Comparison of ENCODE assay signal across 1 cellular context in the genomic region with DNA sequence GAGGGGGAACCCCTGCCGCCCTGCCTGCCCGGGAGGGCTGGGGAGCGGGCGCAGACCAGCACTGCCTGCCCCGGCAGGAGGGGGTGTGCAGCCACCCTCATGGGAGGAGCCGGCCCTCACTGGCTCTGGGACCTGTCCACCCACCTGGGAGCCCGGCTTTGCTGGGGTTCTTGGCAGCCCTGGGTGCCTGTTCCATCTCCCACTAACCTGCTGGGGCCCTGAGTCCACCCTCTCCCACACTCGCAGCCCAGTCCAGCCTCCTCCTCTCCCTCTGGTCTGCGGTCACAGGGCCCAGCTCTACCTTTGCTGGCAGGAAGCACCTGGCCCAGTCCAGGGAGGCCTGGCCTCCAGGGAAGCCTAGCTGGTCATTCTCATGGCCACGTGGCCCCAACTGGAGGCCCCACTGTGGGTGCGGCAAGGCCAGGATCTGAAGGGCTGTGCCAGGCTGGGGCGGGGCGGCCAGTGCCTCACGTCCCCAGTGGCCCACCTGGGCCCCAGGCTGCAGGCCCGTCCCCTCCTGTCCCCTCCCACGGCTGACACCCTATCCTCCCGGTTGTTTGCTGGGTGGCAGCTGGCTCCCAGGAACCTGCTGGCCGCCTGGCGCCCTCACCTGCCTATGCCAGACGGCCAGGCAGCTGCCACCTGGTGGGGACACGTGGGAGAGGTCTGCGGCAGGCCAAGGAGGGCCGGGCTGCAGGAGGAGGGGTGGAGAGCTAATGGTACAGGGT.
TF ChIP-seq lines count a peak whose summit lies in the region.

A gene (minus strand): TSS at position 393 of the 728 bp plus-strand sequence. CDS start 721 bp downstream, outside the sequence.

TF ChIP-seq in HepG2, 621 proteins besides CTCF, POLR2A, EP300 and RAD21 (continued from another document and continues in another):
- TF ChIP-seq, protein P1, sequence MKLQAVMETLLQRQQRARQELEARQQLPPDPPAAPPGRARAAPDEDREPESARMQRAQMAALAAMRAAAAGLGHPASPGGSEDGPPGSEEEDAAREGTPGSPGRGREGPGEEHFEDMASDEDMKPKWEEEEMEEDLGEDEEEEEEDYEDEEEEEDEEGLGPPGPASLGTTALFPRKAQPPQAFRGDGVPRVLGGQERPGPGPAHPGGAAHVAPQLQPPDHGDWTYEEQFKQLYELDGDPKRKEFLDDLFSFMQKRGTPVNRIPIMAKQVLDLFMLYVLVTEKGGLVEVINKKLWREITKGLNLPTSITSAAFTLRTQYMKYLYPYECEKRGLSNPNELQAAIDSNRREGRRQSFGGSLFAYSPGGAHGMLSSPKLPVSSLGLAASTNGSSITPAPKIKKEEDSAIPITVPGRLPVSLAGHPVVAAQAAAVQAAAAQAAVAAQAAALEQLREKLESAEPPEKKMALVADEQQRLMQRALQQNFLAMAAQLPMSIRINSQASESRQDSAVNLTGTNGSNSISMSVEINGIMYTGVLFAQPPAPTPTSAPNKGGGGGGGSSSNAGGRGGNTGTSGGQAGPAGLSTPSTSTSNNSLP (IDR thresholded peaks at IDR 0.05; ENCODE audit: low read depth, low read length) = no peak
- TF ChIP-seq, protein P2, sequence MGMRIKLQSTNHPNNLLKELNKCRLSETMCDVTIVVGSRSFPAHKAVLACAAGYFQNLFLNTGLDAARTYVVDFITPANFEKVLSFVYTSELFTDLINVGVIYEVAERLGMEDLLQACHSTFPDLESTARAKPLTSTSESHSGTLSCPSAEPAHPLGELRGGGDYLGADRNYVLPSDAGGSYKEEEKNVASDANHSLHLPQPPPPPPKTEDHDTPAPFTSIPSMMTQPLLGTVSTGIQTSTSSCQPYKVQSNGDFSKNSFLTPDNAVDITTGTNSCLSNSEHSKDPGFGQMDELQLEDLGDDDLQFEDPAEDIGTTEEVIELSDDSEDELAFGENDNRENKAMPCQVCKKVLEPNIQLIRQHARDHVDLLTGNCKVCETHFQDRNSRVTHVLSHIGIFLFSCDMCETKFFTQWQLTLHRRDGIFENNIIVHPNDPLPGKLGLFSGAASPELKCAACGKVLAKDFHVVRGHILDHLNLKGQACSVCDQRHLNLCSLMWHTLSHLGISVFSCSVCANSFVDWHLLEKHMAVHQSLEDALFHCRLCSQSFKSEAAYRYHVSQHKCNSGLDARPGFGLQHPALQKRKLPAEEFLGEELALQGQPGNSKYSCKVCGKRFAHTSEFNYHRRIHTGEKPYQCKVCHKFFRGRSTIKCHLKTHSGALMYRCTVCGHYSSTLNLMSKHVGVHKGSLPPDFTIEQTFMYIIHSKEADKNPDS (CRISPR knock-in tag; IDR thresholded peaks at IDR 0.05) = 0 out of 2 replicates have a peak, but pooled peaks have one; percentile 25
- TF ChIP-seq ZNF746 (CRISPR knock-in tag; IDR thresholded peaks at IDR 0.05) (peak; percentile 55; the same call in 1 of the 2 replicates), ZFP62 (CRISPR knock-in tag; IDR thresholded peaks at IDR 0.05) (no peak), MAF1 (CRISPR knock-in tag; IDR thresholded peaks at IDR 0.05; ENCODE audit: borderline replicate concordance) (peak; percentile 90; the same call in 1 of the 2 replicates), KMT2B (CRISPR knock-in tag; IDR thresholded peaks at IDR 0.05) (peak; percentile 21; the same call in 1 of the 2 replicates), HNRNPUL1 (IDR thresholded peaks at IDR 0.05; ENCODE audit: low read depth, low read length) (no peak), SMAD3 (CRISPR knock-in tag; IDR thresholded peaks at IDR 0.05) (peak; percentile 56; the same call in 1 of the 2 replicates), EEA1 (CRISPR knock-in tag; IDR thresholded peaks at IDR 0.05; ENCODE audit: borderline replicate concordance) (0 out of 2 replicates have a peak, but pooled peaks have one; percentile 59), CEBPG (CRISPR knock-in tag; IDR thresholded peaks at IDR 0.05) (no peak), ZSCAN30 (CRISPR knock-in tag; IDR thresholded peaks at IDR 0.05) (no peak), ZBTB3 (CRISPR knock-in tag; IDR thresholded peaks at IDR 0.05; ENCODE audit: borderline replicate concordance, low read depth) (0 out of 2 replicates have a peak, but pooled peaks have one; percentile 57), HHEX (CRISPR knock-in tag; IDR thresholded peaks at IDR 0.05) (no peak), ESRRA (CRISPR knock-in tag; IDR thresholded peaks at IDR 0.05; ENCODE audit: low read depth) (peak; percentile 65; the same call in 1 of the 2 replicates), POGZ (CRISPR knock-in tag; IDR thresholded peaks at IDR 0.05) (peak; percentile 58; the same call in 1 of the 2 replicates), TCF12 (IDR thresholded peaks at IDR 0.05) (no peak), TCF12 (CRISPR knock-in tag; IDR thresholded peaks at IDR 0.05) (peak; percentile 64; the same call in 1 of the 2 replicates), ZBTB1 (CRISPR knock-in tag; IDR thresholded peaks at IDR 0.05; ENCODE audit: borderline replicate concordance) (no peak), MTA3 (CRISPR knock-in tag; IDR thresholded peaks at IDR 0.05) (no peak), MATR3 (CRISPR knock-in tag; IDR thresholded peaks at IDR 0.05) (no peak), TOPORS (CRISPR knock-in tag; IDR thresholded peaks at IDR 0.05) (no peak), IKZF1 (IDR thresholded peaks at IDR 0.05) (no peak), PHB2 (IDR thresholded peaks at IDR 0.05; ENCODE audit: partially characterized antibody) (no peak), CC2D1A (CRISPR knock-in tag; IDR thresholded peaks at IDR 0.05) (no peak), HNRNPK (IDR thresholded peaks at IDR 0.05; ENCODE audit: low read depth, low read length, poor library complexity, severe bottlenecking) (peak; percentile 82), HOXA3 (CRISPR knock-in tag; IDR thresholded peaks at IDR 0.05) (peak; percentile 84), MIER2 (CRISPR knock-in tag; IDR thresholded peaks at IDR 0.05) (no peak; the same call in 1 of the 2 replicates), REL (CRISPR knock-in tag; conservative IDR thresholded peaks at IDR 0.05) (no peak), ZNF780A (CRISPR knock-in tag; IDR thresholded peaks at IDR 0.05) (peak; percentile 80; the same call in 1 of the 2 replicates), ZNF572 (CRISPR knock-in tag; IDR thresholded peaks at IDR 0.05) (peak; percentile 92), NPAS2 (CRISPR knock-in tag; IDR thresholded peaks at IDR 0.05; ENCODE audit: borderline replicate concordance) (no peak), ZNF737 (CRISPR knock-in tag; IDR thresholded peaks at IDR 0.05; ENCODE audit: borderline replicate concordance) (no peak)
- TF ChIP-seq, protein P3, sequence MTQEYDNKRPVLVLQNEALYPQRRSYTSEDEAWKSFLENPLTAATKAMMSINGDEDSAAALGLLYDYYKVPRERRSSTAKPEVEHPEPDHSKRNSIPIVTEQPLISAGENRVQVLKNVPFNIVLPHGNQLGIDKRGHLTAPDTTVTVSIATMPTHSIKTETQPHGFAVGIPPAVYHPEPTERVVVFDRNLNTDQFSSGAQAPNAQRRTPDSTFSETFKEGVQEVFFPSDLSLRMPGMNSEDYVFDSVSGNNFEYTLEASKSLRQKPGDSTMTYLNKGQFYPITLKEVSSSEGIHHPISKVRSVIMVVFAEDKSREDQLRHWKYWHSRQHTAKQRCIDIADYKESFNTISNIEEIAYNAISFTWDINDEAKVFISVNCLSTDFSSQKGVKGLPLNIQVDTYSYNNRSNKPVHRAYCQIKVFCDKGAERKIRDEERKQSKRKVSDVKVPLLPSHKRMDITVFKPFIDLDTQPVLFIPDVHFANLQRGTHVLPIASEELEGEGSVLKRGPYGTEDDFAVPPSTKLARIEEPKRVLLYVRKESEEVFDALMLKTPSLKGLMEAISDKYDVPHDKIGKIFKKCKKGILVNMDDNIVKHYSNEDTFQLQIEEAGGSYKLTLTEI (CRISPR knock-in tag; conservative IDR thresholded peaks at IDR 0.05) = no peak
- TF ChIP-seq, protein P4, sequence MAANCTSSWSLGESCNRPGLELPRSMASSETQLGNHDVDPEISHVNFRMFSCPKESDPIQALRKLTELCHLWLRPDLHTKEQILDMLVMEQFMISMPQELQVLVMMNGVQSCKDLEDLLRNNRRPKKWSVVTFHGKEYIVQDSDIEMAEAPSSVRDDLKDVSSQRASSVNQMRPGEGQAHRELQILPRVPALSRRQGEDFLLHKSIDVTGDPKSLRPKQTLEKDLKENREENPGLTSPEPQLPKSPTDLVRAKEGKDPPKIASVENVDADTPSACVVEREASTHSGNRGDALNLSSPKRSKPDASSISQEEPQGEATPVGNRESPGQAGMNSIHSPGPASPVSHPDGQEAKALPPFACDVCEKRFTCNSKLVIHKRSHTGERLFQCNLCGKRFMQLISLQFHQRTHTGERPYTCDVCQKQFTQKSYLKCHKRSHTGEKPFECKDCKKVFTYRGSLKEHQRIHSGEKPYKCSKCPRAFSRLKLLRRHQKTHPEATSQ (CRISPR knock-in tag; IDR thresholded peaks at IDR 0.05; ENCODE audit: borderline replicate concordance) = no peak
- TF ChIP-seq, protein P5, sequence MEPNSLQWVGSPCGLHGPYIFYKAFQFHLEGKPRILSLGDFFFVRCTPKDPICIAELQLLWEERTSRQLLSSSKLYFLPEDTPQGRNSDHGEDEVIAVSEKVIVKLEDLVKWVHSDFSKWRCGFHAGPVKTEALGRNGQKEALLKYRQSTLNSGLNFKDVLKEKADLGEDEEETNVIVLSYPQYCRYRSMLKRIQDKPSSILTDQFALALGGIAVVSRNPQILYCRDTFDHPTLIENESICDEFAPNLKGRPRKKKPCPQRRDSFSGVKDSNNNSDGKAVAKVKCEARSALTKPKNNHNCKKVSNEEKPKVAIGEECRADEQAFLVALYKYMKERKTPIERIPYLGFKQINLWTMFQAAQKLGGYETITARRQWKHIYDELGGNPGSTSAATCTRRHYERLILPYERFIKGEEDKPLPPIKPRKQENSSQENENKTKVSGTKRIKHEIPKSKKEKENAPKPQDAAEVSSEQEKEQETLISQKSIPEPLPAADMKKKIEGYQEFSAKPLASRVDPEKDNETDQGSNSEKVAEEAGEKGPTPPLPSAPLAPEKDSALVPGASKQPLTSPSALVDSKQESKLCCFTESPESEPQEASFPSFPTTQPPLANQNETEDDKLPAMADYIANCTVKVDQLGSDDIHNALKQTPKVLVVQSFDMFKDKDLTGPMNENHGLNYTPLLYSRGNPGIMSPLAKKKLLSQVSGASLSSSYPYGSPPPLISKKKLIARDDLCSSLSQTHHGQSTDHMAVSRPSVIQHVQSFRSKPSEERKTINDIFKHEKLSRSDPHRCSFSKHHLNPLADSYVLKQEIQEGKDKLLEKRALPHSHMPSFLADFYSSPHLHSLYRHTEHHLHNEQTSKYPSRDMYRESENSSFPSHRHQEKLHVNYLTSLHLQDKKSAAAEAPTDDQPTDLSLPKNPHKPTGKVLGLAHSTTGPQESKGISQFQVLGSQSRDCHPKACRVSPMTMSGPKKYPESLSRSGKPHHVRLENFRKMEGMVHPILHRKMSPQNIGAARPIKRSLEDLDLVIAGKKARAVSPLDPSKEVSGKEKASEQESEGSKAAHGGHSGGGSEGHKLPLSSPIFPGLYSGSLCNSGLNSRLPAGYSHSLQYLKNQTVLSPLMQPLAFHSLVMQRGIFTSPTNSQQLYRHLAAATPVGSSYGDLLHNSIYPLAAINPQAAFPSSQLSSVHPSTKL (CRISPR knock-in tag; IDR thresholded peaks at IDR 0.05) = peak; percentile 70; the same call in 1 of the 2 replicates
- TF ChIP-seq, protein P6, sequence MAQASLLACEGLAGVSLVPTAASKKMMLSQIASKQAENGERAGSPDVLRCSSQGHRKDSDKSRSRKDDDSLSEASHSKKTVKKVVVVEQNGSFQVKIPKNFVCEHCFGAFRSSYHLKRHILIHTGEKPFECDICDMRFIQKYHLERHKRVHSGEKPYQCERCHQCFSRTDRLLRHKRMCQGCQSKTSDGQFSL (CRISPR knock-in tag; IDR thresholded peaks at IDR 0.05) = peak; percentile 85
- TF ChIP-seq, protein P7, sequence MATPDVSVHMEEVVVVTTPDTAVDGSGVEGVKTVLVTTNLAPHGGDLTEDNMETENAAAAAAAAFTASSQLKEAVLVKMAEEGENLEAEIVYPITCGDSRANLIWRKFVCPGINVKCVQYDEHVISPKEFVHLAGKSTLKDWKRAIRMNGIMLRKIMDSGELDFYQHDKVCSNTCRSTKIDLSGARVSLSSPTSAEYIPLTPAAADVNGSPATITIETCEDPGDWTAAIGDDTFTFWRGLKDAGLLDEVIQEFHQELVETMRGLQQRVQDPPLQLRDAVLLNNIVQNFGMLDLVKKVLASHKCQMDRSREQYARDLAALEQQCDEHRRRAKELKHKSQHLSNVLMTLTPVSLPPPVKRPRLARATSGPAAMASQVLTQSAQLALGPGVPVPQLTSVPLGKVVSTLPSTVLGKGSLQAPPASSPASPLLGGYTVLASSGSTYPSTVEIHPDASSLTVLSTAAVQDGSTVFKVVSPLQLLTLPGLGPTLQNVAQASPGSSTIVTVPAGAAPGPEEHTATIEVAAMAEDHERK (CRISPR knock-in tag; IDR thresholded peaks at IDR 0.05; ENCODE audit: low read depth) = no peak
- TF ChIP-seq, protein P8, sequence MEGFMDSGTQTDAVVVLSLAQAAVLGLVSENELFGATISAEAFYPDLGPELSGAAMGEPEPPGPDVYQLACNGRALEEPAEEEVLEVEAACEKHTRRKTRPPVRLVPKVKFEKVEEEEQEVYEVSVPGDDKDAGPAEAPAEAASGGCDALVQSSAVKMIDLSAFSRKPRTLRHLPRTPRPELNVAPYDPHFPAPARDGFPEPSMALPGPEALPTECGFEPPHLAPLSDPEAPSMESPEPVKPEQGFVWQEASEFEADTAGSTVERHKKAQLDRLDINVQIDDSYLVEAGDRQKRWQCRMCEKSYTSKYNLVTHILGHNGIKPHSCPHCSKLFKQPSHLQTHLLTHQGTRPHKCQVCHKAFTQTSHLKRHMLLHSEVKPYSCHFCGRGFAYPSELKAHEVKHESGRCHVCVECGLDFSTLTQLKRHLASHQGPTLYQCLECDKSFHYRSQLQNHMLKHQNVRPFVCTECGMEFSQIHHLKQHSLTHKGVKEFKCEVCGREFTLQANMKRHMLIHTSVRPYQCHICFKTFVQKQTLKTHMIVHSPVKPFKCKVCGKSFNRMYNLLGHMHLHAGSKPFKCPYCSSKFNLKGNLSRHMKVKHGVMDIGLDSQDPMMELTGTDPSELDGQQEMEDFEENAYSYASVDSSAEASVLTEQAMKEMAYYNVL (CRISPR knock-in tag; IDR thresholded peaks at IDR 0.05; ENCODE audit: borderline replicate concordance) = peak; percentile 65; the same call in 1 of the 2 replicates
- TF ChIP-seq, protein P9, sequence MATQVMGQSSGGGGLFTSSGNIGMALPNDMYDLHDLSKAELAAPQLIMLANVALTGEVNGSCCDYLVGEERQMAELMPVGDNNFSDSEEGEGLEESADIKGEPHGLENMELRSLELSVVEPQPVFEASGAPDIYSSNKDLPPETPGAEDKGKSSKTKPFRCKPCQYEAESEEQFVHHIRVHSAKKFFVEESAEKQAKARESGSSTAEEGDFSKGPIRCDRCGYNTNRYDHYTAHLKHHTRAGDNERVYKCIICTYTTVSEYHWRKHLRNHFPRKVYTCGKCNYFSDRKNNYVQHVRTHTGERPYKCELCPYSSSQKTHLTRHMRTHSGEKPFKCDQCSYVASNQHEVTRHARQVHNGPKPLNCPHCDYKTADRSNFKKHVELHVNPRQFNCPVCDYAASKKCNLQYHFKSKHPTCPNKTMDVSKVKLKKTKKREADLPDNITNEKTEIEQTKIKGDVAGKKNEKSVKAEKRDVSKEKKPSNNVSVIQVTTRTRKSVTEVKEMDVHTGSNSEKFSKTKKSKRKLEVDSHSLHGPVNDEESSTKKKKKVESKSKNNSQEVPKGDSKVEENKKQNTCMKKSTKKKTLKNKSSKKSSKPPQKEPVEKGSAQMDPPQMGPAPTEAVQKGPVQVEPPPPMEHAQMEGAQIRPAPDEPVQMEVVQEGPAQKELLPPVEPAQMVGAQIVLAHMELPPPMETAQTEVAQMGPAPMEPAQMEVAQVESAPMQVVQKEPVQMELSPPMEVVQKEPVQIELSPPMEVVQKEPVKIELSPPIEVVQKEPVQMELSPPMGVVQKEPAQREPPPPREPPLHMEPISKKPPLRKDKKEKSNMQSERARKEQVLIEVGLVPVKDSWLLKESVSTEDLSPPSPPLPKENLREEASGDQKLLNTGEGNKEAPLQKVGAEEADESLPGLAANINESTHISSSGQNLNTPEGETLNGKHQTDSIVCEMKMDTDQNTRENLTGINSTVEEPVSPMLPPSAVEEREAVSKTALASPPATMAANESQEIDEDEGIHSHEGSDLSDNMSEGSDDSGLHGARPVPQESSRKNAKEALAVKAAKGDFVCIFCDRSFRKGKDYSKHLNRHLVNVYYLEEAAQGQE (IDR thresholded peaks at IDR 0.05; ENCODE audit: borderline replicate concordance in 1 of 2, low read depth in 1 of 2, low read length in 2 of 2) = no peak
